In the genomic region with DNA sequence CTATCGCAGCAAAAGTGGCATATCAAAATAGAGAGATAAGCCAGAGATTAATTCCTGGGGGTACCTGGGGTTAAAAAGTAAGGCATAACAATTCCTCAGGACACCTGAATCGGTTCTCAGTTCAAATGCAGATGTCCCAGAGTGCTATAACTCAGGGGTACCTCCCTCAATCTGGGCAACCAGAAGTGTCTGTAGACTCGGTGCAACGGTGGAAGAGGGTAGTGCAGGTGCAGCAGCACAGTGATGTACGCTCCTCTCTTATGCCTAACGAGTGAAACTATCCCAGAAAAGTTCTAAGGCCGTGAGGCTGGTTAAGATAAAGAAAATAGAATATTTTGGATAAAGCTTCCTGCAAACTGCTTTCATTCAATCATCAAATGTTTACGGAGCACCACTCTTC, we compare ENCODE assay signal across 27 cellular contexts.
"Had no signal": no experiment of that assay in that cellular context is flagged by ENCODE, and none has a peak within 500 bp of the region (broad histone marks: within the 10 kb centered on the region; RNA-seq: fewer than 3 reads in every experiment).

No MANE protein-coding gene starts in this region.

- H3K9me3 ChIP-seq: heart right ventricle, left ventricle myocardium inferior, neutrophil, ovary, prostate gland, suprapubic skin, tibial nerve, uterus had no signal

- H3K9me3 Mint-ChIP-seq: naive thymus-derived CD8-positive, alpha-beta T cell; nephron; neural crest cell; stimulated activated effector memory CD8-positive, alpha-beta T cell treated with anti-CD3 and anti-CD28 coated beads, Interleukin-12 subunit alpha, Interleukin-12 subunit beta, amount 100 ng/mL, for 72 hours; type B pancreatic cell had no signal

- H3K36me3 ChIP-seq: neutrophil, ovary, prostate gland, suprapubic skin, tibial nerve, uterus had no signal

- H3K27me3 ChIP-seq: heart right ventricle, hepatocyte, neutrophil, ovary, suprapubic skin, tibial nerve, uterus had no signal

- H3K4me3 Mint-ChIP-seq: naive thymus-derived CD8-positive, alpha-beta T cell; nephron; neural crest cell; stimulated activated effector memory CD8-positive, alpha-beta T cell treated with anti-CD3 and anti-CD28 coated beads, Interleukin-12 subunit alpha, Interleukin-12 subunit beta, amount 100 ng/mL, for 72 hours; type B pancreatic cell had no signal

- H3K4me3 ChIP-seq: heart right ventricle, hepatocyte, left ventricle myocardium inferior, lung, ovary, prostate gland, skin epidermis, suprapubic skin, tibial nerve, uterus had no signal

- DNase-seq: heart right ventricle; islet precursor cell; left ventricle myocardium inferior; mesendoderm; naive thymus-derived CD8-positive, alpha-beta T cell; occipital lobe; ovary; posterior cingulate gyrus; retina; right cardiac atrium; stimulated activated CD4-positive, alpha-beta T cell treated with anti-CD3 and anti-CD28 coated beads, Interleukin-12 subunit alpha, Interleukin-12 subunit beta, amount 100 ng/mL, for 4 hours; stimulated activated CD4-positive, alpha-beta T cell treated with anti-CD3 and anti-CD28 coated beads, Interleukin-15, amount 100 ng/mL, for 24 hours; stimulated activated CD4-positive, alpha-beta T cell treated with anti-CD3 and anti-CD28 coated beads, Interleukin-4, amount 100 ng/mL, for 24 hours; stimulated activated naive CD4-positive, alpha-beta T cell treated with Interleukin-2 at 50 U/mL for 16 hours; uterus had no signal

- H3K36me3 Mint-ChIP-seq: type B pancreatic cell had no signal

- H3K4me1 ChIP-seq: prostate gland, suprapubic skin had no signal

- H3K27ac Mint-ChIP-seq: stimulated activated effector memory CD8-positive, alpha-beta T cell treated with anti-CD3 and anti-CD28 coated beads, Interleukin-12 subunit alpha, Interleukin-12 subunit beta, amount 100 ng/mL, for 72 hours; type B pancreatic cell had no signal

- H3K27me3 Mint-ChIP-seq: naive thymus-derived CD8-positive, alpha-beta T cell; type B pancreatic cell had no signal

- H3K27ac ChIP-seq: heart right ventricle, hepatocyte, left ventricle myocardium inferior, neutrophil, ovary, prostate gland, skin epidermis, suprapubic skin, tibial nerve, uterus had no signal

- ATAC-seq: heart right ventricle; naive thymus-derived CD8-positive, alpha-beta T cell; right cardiac atrium; sciatic nerve; stimulated activated effector memory CD8-positive, alpha-beta T cell treated with anti-CD3 and anti-CD28 coated beads, Interleukin-12 subunit alpha, Interleukin-12 subunit beta, amount 100 ng/mL, for 72 hours had no signal
